ENCODE assay signal across 15 cellular contexts in genomic region chr6:126127662-126128061, GRCh38.
DNase-seq lines count a peak whose midpoint lies in the region; ATAC-seq and TF ChIP-seq lines count a peak whose summit lies in the region.
"Had no signal": no experiment of that assay in that cellular context is flagged by ENCODE, and none has a peak within 500 bp of the region (broad histone marks: within the 10 kb centered on the region; RNA-seq: fewer than 3 reads in every experiment).

No MANE protein-coding gene starts in this region.

- H2BK15ac ChIP-seq in H9 (ENCODE audit: low read depth, low read length) = no peak overlapping the region

- no peak overlapping the region for H2BK120ac ChIP-seq in H9 (ENCODE audit: low read depth, low read length, poor library complexity, severe bottlenecking)

- H3K18ac ChIP-seq in H9 (ENCODE audit: insufficient read length, low read depth, low read length) = no peak overlapping the region

- no CpG with 5 or more reads among the region's 9 CpGs for WGBS in H9 (ENCODE audit: extremely low coverage, insufficient read length, low lambda C conversion rate)

- H3K4me3 ChIP-seq in AG10803 (ENCODE audit: low read length) (no peak overlapping the region), fibroblast of mammary gland (ENCODE audit: control insufficient read depth, low read depth, low read length) (no peak overlapping the region)
- H3K4me3 ChIP-seq: heart right ventricle, left lung had no signal

- no peaks in the 10 kb centered on the region for H3K79me1 ChIP-seq in H9 (ENCODE audit: insufficient read depth, low read depth, low read length, poor library complexity, severe bottlenecking)

- H3K23ac ChIP-seq in H9 (ENCODE audit: insufficient read length, low read depth, low read length) = no peak overlapping the region

- no peak overlapping the region for H3K14ac ChIP-seq in H9 (ENCODE audit: insufficient read depth, low read length)

- no peak overlapping the region for H3K4me2 ChIP-seq in H9 (ENCODE audit: insufficient read depth, insufficient read length, low read length)

- no peak overlapping the region for H2AK5ac ChIP-seq in H9 (ENCODE audit: insufficient read length, low read length)

- H3K9me3 Mint-ChIP-seq in H9 (no peaks in the 10 kb centered on the region), T-cell (no peaks in the 10 kb centered on the region)
- H3K9me3 Mint-ChIP-seq in activated CD4-positive, alpha-beta T cell treated with anti-CD3 and anti-CD28 coated beads, Interleukin-2, amount 10 ng/mL, durations not matched to agents 7 days and 5 days = no peaks in the 10 kb centered on the region
- H3K9me3 Mint-ChIP-seq: effector memory CD8-positive, alpha-beta T cell had no signal

- H2BK12ac ChIP-seq in H9 (ENCODE audit: insufficient read length, low read depth, low read length) = no peak overlapping the region

- H4K8ac ChIP-seq in H9 (replicated peaks; ENCODE audit: insufficient read length, low read depth, low read length) = no peak overlapping the region

- CTCF ChIA-PET in activated CD4-positive, alpha-beta T cell treated with anti-CD3 and anti-CD28 coated beads, Interleukin-2, amount 10 ng/mL, durations not matched to agents 7 days and 5 days (lab: Charles Lee) = no interaction called here
- CTCF ChIA-PET in T-cell (lab: Charles Lee) = no interaction called here

- no peaks in the 10 kb centered on the region for H3K27me3 Mint-ChIP-seq in H9 (ENCODE audit: low read depth)
- H3K27me3 Mint-ChIP-seq in activated CD4-positive, alpha-beta T cell treated with anti-CD3 and anti-CD28 coated beads, Interleukin-2, amount 10 ng/mL, durations not matched to agents 7 days and 5 days = no peaks in the 10 kb centered on the region
- no peaks in the 10 kb centered on the region for H3K27me3 Mint-ChIP-seq in T-cell
- H3K27me3 Mint-ChIP-seq: effector memory CD8-positive, alpha-beta T cell; naive thymus-derived CD8-positive, alpha-beta T cell had no signal

- H3K27ac Mint-ChIP-seq in H9 (peak overlapping the region in 1 of 3 experiments; percentile 63; a peak in 2 of 7 replicates), T-cell (no peak overlapping the region)
- no peak overlapping the region for H3K27ac Mint-ChIP-seq in activated CD4-positive, alpha-beta T cell treated with anti-CD3 and anti-CD28 coated beads, Interleukin-2, amount 10 ng/mL, durations not matched to agents 7 days and 5 days
- H3K27ac Mint-ChIP-seq: effector memory CD8-positive, alpha-beta T cell; naive thymus-derived CD8-positive, alpha-beta T cell had no signal

- 0 out of 2 replicates have a peak, but pooled peaks have one; percentile 14 for TF ChIP-seq CTCF in AG10803 (conservative IDR thresholded peaks at IDR 0.05; ENCODE audit: low read length)
- peak; percentile 46; the same call in 2 of the 3 replicates for TF ChIP-seq CTCF in H9 (conservative IDR thresholded peaks at IDR 0.05)
- TF ChIP-seq CTCF in fibroblast of mammary gland (conservative IDR thresholded peaks at IDR 0.05; ENCODE audit: control insufficient read depth, insufficient read depth, low read depth, low read length) = peak; percentile 28

- H2BK5ac ChIP-seq in H9 (ENCODE audit: insufficient read length, low read length) = no peak overlapping the region

- no peaks in the 10 kb centered on the region for H3K23me2 ChIP-seq in H9 (ENCODE audit: insufficient read length, low read depth, low read length, poor library complexity, severe bottlenecking)

- H3K27ac ChIP-seq in H9 (ENCODE audit: insufficient read length, low read depth, low read length) = no peak overlapping the region
- H3K27ac ChIP-seq: heart right ventricle, left lung had no signal

- H3K36me3 Mint-ChIP-seq in H9 (ENCODE audit: insufficient read depth in 1 of 3, low read depth in 3 of 3) (peaks cover 0 to 1% (median 0%) of the 10 kb centered on the region in 3 experiments; a peak in 1 of 7 replicates), T-cell (peaks cover 31% of the 10 kb centered on the region)
- no peaks in the 10 kb centered on the region for H3K36me3 Mint-ChIP-seq in activated CD4-positive, alpha-beta T cell treated with anti-CD3 and anti-CD28 coated beads, Interleukin-2, amount 10 ng/mL, durations not matched to agents 7 days and 5 days (ENCODE audit: low read depth)

- no peaks in the 10 kb centered on the region for H4K20me1 ChIP-seq in H9 (ENCODE audit: control insufficient read depth, insufficient read depth, insufficient read length)

- no peaks in the 10 kb centered on the region for H3K27me3 ChIP-seq in H9 (ENCODE audit: insufficient read depth, low read length)
- H3K27me3 ChIP-seq: left lung had no signal

- no peak overlapping the region for H4K5ac ChIP-seq in H9 (ENCODE audit: insufficient read length, low read depth, low read length)

- H3K9ac ChIP-seq in H9 (ENCODE audit: extremely low read depth, insufficient read length, low read length) = no peak overlapping the region

- no peak for DNase-seq in AG10803 (ENCODE audit: low read depth)
- DNase-seq in H9 = no peak
- DNase-seq in RPMI7951 (ENCODE audit: low read depth) = peak; percentile 3
- DNase-seq in fibroblast of mammary gland (ENCODE audit: low read depth) = peak; percentile 41
- DNase-seq in activated CD4-positive, alpha-beta T cell treated with anti-CD3 and anti-CD28 coated beads, Interleukin-2, amount 10 ng/mL, durations not matched to agents 7 days and 5 days = no peak
- no peak for DNase-seq in T-cell
- no peak for DNase-seq in effector CD4-positive, alpha-beta T cell
- DNase-seq: activated CD4-positive, alpha-beta T cell treated with anti-CD3 and anti-CD28 coated beads for 48 hours; aorta; effector memory CD8-positive, alpha-beta T cell; heart right ventricle; left lung; naive thymus-derived CD8-positive, alpha-beta T cell; NCI-H526 had no signal

- no peaks in the 10 kb centered on the region for H3K79me2 ChIP-seq in H9 (ENCODE audit: insufficient read depth, low read length)

- no peak overlapping the region for H3K56ac ChIP-seq in H9 (ENCODE audit: insufficient read length, low read depth, low read length)

- no peak overlapping the region for H3K4me3 Mint-ChIP-seq in H9
- no peak overlapping the region for H3K4me3 Mint-ChIP-seq in activated CD4-positive, alpha-beta T cell treated with anti-CD3 and anti-CD28 coated beads, Interleukin-2, amount 10 ng/mL, durations not matched to agents 7 days and 5 days
- no peak overlapping the region for H3K4me3 Mint-ChIP-seq in T-cell
- H3K4me3 Mint-ChIP-seq: effector memory CD8-positive, alpha-beta T cell; naive thymus-derived CD8-positive, alpha-beta T cell had no signal

- H3K4me1 ChIP-seq in H9 (ENCODE audit: insufficient read depth, low read length) = no peaks in the 10 kb centered on the region
- H3K4me1 ChIP-seq: left lung had no signal

- no peak overlapping the region for H4K91ac ChIP-seq in H9 (ENCODE audit: insufficient read length, low read depth, low read length)

- H2AFZ ChIP-seq in H9 (ENCODE audit: low read length) = no peak overlapping the region

- H3K9me3 ChIP-seq in H9 (ENCODE audit: control insufficient read depth, low read depth, low read length) = no peaks in the 10 kb centered on the region
- H3K9me3 ChIP-seq: heart right ventricle, left lung had no signal

- H3K4me1 Mint-ChIP-seq in H9 = no peaks in the 10 kb centered on the region
- H3K4me1 Mint-ChIP-seq in activated CD4-positive, alpha-beta T cell treated with anti-CD3 and anti-CD28 coated beads, Interleukin-2, amount 10 ng/mL, durations not matched to agents 7 days and 5 days = no peaks in the 10 kb centered on the region
- no peaks in the 10 kb centered on the region for H3K4me1 Mint-ChIP-seq in T-cell
- H3K4me1 Mint-ChIP-seq: naive thymus-derived CD8-positive, alpha-beta T cell had no signal

- no peak overlapping the region for H3T11ph ChIP-seq in H9 (ENCODE audit: low read length)

- no peak overlapping the region for H3K4ac ChIP-seq in H9 (ENCODE audit: low read depth, low read length)

- no peak overlapping the region for H2BK20ac ChIP-seq in H9 (ENCODE audit: low read depth, low read length, poor library complexity, severe bottlenecking)

- no peak for ATAC-seq in GM21367 (IDR thresholded peaks at IDR 0.05; ENCODE audit: unreplicated experiment)
- no peak for ATAC-seq in T-cell (replicated peaks in 1 of 4)
- ATAC-seq: effector memory CD8-positive, alpha-beta T cell; heart right ventricle; left lung; naive thymus-derived CD8-positive, alpha-beta T cell had no signal

- POLR2A ChIA-PET in activated CD4-positive, alpha-beta T cell treated with anti-CD3 and anti-CD28 coated beads, Interleukin-2, amount 10 ng/mL, durations not matched to agents 7 days and 5 days (lab: Charles Lee) = no interaction called here
- POLR2A ChIA-PET in T-cell (lab: Charles Lee) = no interaction called here

Comparison
In these comparisons a context has a peak if more than half of its experiments do, and no peak if none do; other contexts are left out.
1. DNase-seq: peak in RPMI7951 (single experiment) and fibroblast of mammary gland (single experiment); none in AG10803 (single experiment), H9 (single experiment), activated CD4-positive, alpha-beta T cell treated with anti-CD3 and anti-CD28 coated beads, Interleukin-2, amount 10 ng/mL, durations not matched to agents 7 days and 5 days (single experiment), T-cell (0 of 34) and effector CD4-positive, alpha-beta T cell (single experiment).
2. Peak in every context shown above with its lines, with median percentiles within 50 percentile points of each other: CTCF ChIP-seq.